In genomic region chr11:2886191-2886894, GRCh38 we compare ENCODE assay signal across 8 cellular contexts. TPM values are rescaled to one million over a fixed set of nuclear protein-coding genes. Genes with fewer than 3 reads are reported as not detected.
A peak's percentile ranks its signal among the peaks of the same experiment; 100 is the strongest.
DNase-seq lines count a peak whose midpoint lies in the region; ATAC-seq and TF ChIP-seq lines count a peak whose summit lies in the region.

No MANE protein-coding gene starts in this region.

- H3K36me3 ChIP-seq in esophagus muscularis mucosa (peaks cover 0 to 8% (median 0%) of the 10 kb centered on the region in 4 donors), ovary (no peaks in the 10 kb centered on the region)

- DNase-seq in AG09309 (ENCODE audit: low read depth) (no peak), RWPE1 (ENCODE audit: low spot score) (no peak), esophagus muscularis mucosa (ENCODE audit: extremely low spot score) (no peak), ovary (peak; percentile 75 to 86 (median 83)), A172 (ENCODE audit: low spot score) (no peak), lower leg skin (ENCODE audit: low spot score in 2 of 2) (no peak)

- POLR2A ChIA-PET in RWPE1 (lab: Yijun Ruan, JAX; ENCODE audit: low non-redundant PET), result no interaction called here

- intact Hi-C loops in esophagus muscularis mucosa (cut with DNase I) (loop anchor here (5.0 kb wide), 1 partner anchor 459 kb away; no protein-coding TSS in a partner anchor), ovary (cut with DNase I) (loop anchor here in 1 of 4 donors (10.0 kb wide), 1 partner anchor 202 kb away; no protein-coding TSS in a partner anchor), lower leg skin (cut with DNase I; ENCODE audit: low total_unique reads) (no loop called here)

- CTCF ChIA-PET in RWPE1 (lab: Yijun Ruan, JAX), result interaction anchor here (0.6 to 12.4 kb wide), 2 partner anchors 219 to 353 kb away, joined by 3 to 324 read pairs; no protein-coding TSS in a partner anchor

- H3K4me3 ChIP-seq in AG09309 (ENCODE audit: control insufficient read depth, low read depth, low read length) (no peak overlapping the region), esophagus muscularis mucosa (peak overlapping the region; percentile 93 to 97 (median 95)), ovary (peak overlapping the region; percentile 39), lower leg skin (ENCODE audit: low read depth, poor library complexity, severe bottlenecking) (no peak overlapping the region)

- no peak for TF ChIP-seq POLR2A in esophagus muscularis mucosa (IDR thresholded peaks at IDR 0.05; ENCODE audit: low read depth)
- TF ChIP-seq POLR2A in ovary (IDR thresholded peaks at IDR 0.05), result peak; percentile 16
- no peak for TF ChIP-seq POLR2A in lower leg skin (IDR thresholded peaks at IDR 0.05)

- 16% methylated on average over 9 of the region's 49 CpGs for WGBS in esophagus muscularis mucosa
- 11 to 23% (median 22%) methylated on average over 19 to 49 of the region's 49 CpGs for WGBS in ovary, 3 donors
- 41 to 42% methylated on average over 18 of the region's 49 CpGs for WGBS in lower leg skin, 2 donors

- TF ChIP-seq EP300 in esophagus muscularis mucosa (IDR thresholded peaks at IDR 0.05) (no peak), ovary (IDR thresholded peaks at IDR 0.05) (no peak)

- peak; percentile 11 for ATAC-seq in GM19035 (IDR thresholded peaks at IDR 0.05; ENCODE audit: unreplicated experiment)
- ATAC-seq in GM18520 (IDR thresholded peaks at IDR 0.05; ENCODE audit: unreplicated experiment), result no peak

- no peaks in the 10 kb centered on the region for H3K27me3 ChIP-seq in esophagus muscularis mucosa
- H3K27me3 ChIP-seq in ovary, result no peaks in the 10 kb centered on the region

- H3K27ac ChIP-seq in RWPE1, result peak overlapping the region; percentile 67
- peak overlapping the region; percentile 91 to 94 (median 91) for H3K27ac ChIP-seq in esophagus muscularis mucosa (replicated peaks in 1 of 4)
- H3K27ac ChIP-seq in ovary, result peak overlapping the region; percentile 95 to 96

- TF ChIP-seq CTCF in AG09309 (IDR thresholded peaks at IDR 0.05; ENCODE audit: control insufficient read depth, insufficient read depth, low read depth, low read length, missing control alignments) (peak; percentile 25), RWPE1 (conservative IDR thresholded peaks at IDR 0.05; ENCODE audit: low read depth) (no peak), esophagus muscularis mucosa (IDR thresholded peaks at IDR 0.05) (peak; percentile 24 to 34 (median 27)), ovary (IDR thresholded peaks at IDR 0.05) (peak in 2 of 3 donors; percentile 27 to 40), lower leg skin (IDR thresholded peaks at IDR 0.05) (no peak)

- no peaks in the 10 kb centered on the region for H3K9me3 ChIP-seq in esophagus muscularis mucosa
- no peaks in the 10 kb centered on the region for H3K9me3 ChIP-seq in ovary

- H3K4me1 ChIP-seq in esophagus muscularis mucosa, result peaks cover 40 to 76% (median 62%) of the 10 kb centered on the region in 4 donors
- H3K4me1 ChIP-seq in ovary (ENCODE audit: insufficient read depth), result peaks cover 9% of the 10 kb centered on the region

RNA-seq across cellular contexts. Expression of gene CDKN1C, which starts 0.8 kb away (rescaled TPM):
- total RNA-seq in esophagus muscularis mucosa (100 to 1,000 TPM; 153 to 349 (median 186) TPM), ovary (100 to 1,000 TPM; 158 to 363 (median 236) TPM), lower leg skin (10 to 100 TPM; 27.1 to 52.7 (median 31.4) TPM)
- 100 to 1,000 TPM in 1 of 2 donors, 10 to 100 TPM in 1; 72.3 to 142 TPM for polyA plus RNA-seq in ovary
- total RNA-seq in A172 (2014; rRNA removed; shearing (Covaris generic)), result 32.5 and 40.5 TPM in 2 replicates

RNA-seq across cellular contexts. Expression of gene PHLDA2, which starts 42.9 kb away (rescaled TPM):
- total RNA-seq in esophagus muscularis mucosa (1 to 10 TPM in 2 of 4 donors, under 1 TPM in 2; 0.83 to 2.3 (median 1.3) TPM), ovary (10 to 100 TPM in 1 of 7 donors, 1 to 10 TPM in 3, under 1 TPM in 3; 0.60 to 11.3 (median 1.7) TPM), lower leg skin (10 to 100 TPM in 1 of 4 donors, 1 to 10 TPM in 3; 5.1 to 16.0 (median 7.4) TPM)
- 1 to 10 TPM in 1 of 2 donors, not detected in 1; 4.4 TPM for polyA plus RNA-seq in ovary
- total RNA-seq in A172 (2014; rRNA removed; shearing (Covaris generic)), result 30.8 and 34.4 TPM in 2 replicates

Comparison
In these comparisons a context has a peak if more than half of its experiments do, and no peak if none do; other contexts are left out.
1. DNase-seq: peak in ovary (5 of 5); none in AG09309 (single experiment), RWPE1 (single experiment), esophagus muscularis mucosa (single experiment), A172 (single experiment) and lower leg skin (0 of 2).
2. H3K4me3 ChIP-seq: peak in esophagus muscularis mucosa (4 of 4) and ovary (single experiment); none in AG09309 (single experiment) and lower leg skin (single experiment).
3. CTCF ChIP-seq: peak in AG09309 (single experiment), esophagus muscularis mucosa (3 of 3) and ovary (2 of 3); none in RWPE1 (single experiment) and lower leg skin (0 of 3).
4. Peak in every context shown above with its lines, with median percentiles within 50 percentile points of each other: H3K27ac ChIP-seq.